ENCODE assay signal across 8 cellular contexts in genomic region chr3:70531063-70531657, GRCh38.
A peak's percentile ranks its signal among the peaks of the same experiment; 100 is the strongest.
DNase-seq lines count a peak whose midpoint lies in the region; ATAC-seq and TF ChIP-seq lines count a peak whose summit lies in the region.

No MANE protein-coding gene starts in this region.

- peaks cover 2% of the 10 kb centered on the region; the same call in 1 of the 2 replicates for H3K27me3 ChIP-seq in BJ (ENCODE audit: control insufficient read depth, insufficient read depth, low read length)
- H3K27me3 ChIP-seq in ascending aorta = no peaks in the 10 kb centered on the region
- no peaks in the 10 kb centered on the region for H3K27me3 ChIP-seq in left lung

- POLR2A ChIA-PET in BJ (lab: Charles Lee) = no interaction called here

- H3K4me3 ChIP-seq in BJ (ENCODE audit: low read depth, low read length) = no peak overlapping the region
- H3K4me3 ChIP-seq in ascending aorta = no peak overlapping the region
- H3K4me3 ChIP-seq in left lung = no peak overlapping the region

- H3K27ac ChIP-seq in ascending aorta = no peak overlapping the region
- H3K27ac ChIP-seq in left lung = no peak overlapping the region

- intact Hi-C loops in ascending aorta (cut with DNase I) = loop anchor here (5.0 kb wide), 3 partner anchors 776 to 1121 kb away; no protein-coding TSS in a partner anchor
- intact Hi-C loops in left lung (cut with DNase I) = no loop called here

- H3K4me1 ChIP-seq in ascending aorta (no peaks in the 10 kb centered on the region), left lung (no peaks in the 10 kb centered on the region)

- CTCF ChIA-PET in BJ (lab: Yijun Ruan, JAX) = interaction anchor here (0.6 to 1.9 kb wide), 7 partner anchors 10 to 1123 kb away, joined by 3 to 9 read pairs (median 3); no protein-coding TSS in a partner anchor

- H3K36me3 ChIP-seq in BJ (ENCODE audit: control insufficient read depth, insufficient read depth, low read length) (no peaks in the 10 kb centered on the region), ascending aorta (no peaks in the 10 kb centered on the region), left lung (no peaks in the 10 kb centered on the region)

- DNase-seq in BJ (ENCODE audit: low read depth) = no peak
- peak; percentile 43 for DNase-seq in HT1080 (ENCODE audit: low read depth)
- DNase-seq in ascending aorta (ENCODE audit: low spot score in 2 of 2) = no peak
- DNase-seq in left lung = no peak
- no peak for DNase-seq in activated CD4-positive, CD25-positive, alpha-beta regulatory T cell (lab: John Stamatoyannopoulos, UW)
- DNase-seq in occipital lobe (lab: John Stamatoyannopoulos, UW) = no peak

- H3K9me3 ChIP-seq in ascending aorta = no peaks in the 10 kb centered on the region
- H3K9me3 ChIP-seq in left lung = no peaks in the 10 kb centered on the region

- ATAC-seq in left lung = no peak
- no peak for ATAC-seq in HG02642 (IDR thresholded peaks at IDR 0.05; ENCODE audit: poor library complexity, unreplicated experiment)
- ATAC-seq in GM18511 (IDR thresholded peaks at IDR 0.05; ENCODE audit: unreplicated experiment) = no peak

- TF ChIP-seq CTCF in BJ (IDR thresholded peaks at IDR 0.05; ENCODE audit: insufficient read depth, low read depth, low read length) = peak; percentile 58
- peak; percentile 46 to 57 (median 48) for TF ChIP-seq CTCF in ascending aorta (IDR thresholded peaks at IDR 0.05)
- peak; percentile 12 to 50 for TF ChIP-seq CTCF in left lung (IDR thresholded peaks at IDR 0.05)
